In the genomic region with DNA sequence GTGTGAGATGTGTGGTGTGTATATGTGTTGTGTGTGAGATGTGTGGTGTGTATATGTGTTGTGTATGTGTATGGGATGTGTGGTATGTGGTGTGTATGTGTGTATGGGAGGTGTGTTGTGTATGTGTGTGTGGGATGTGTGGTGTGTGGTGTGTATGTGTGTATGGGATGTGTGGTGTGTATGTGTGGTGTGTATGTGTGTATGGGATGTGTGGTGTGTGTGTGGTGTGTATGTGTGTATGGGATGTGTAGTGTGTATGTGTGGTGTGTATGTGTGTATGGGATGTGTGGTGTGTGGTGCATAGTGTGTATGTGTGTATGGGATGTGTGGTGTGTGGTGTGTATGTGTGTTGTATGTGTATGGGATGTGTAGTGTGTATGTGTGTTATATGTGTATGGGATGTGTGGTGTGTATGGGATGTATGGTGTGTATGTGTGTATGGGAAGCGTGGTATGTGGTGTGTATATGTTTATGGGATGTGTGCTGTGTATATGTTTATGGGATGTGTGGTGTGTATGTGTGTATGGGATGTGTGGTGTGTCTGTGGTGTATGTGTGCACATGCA, we compare ENCODE assay signal across 28 cellular contexts. TPM values are rescaled to one million over a fixed set of nuclear protein-coding genes. Genes with fewer than 3 reads are reported as not detected.
DNase-seq lines count a peak whose midpoint lies in the region; ATAC-seq, FAIRE-seq and TF ChIP-seq lines count a peak whose summit lies in the region.
"Had no signal": no experiment of that assay in that cellular context is flagged by ENCODE, and none has a peak within 500 bp of the region (broad histone marks: within the 10 kb centered on the region; RNA-seq: fewer than 3 reads in every experiment).

No MANE protein-coding gene starts in this region.

- CTCF ChIA-PET in CD8-positive, alpha-beta T cell (lab: Charles Lee), result interaction anchor here (0.9 to 8.1 kb wide), 8 partner anchors 10 to 128 kb away, joined by 3 to 121 read pairs (median 4); no protein-coding TSS in a partner anchor
- CTCF ChIA-PET in H1 (lab: Charles Lee; ENCODE audit: partially characterized antibody), result interaction anchor here (0.9 to 1.8 kb wide), 3 partner anchors 12 to 72 kb away, joined by 3 to 4 read pairs (median 4); no protein-coding TSS in a partner anchor

- no peaks in the 10 kb centered on the region for H3K9me3 Mint-ChIP-seq in CD8-positive, alpha-beta T cell
- H3K9me3 Mint-ChIP-seq: activated naive CD8-positive, alpha-beta T cell treated with anti-CD3 and anti-CD28 coated beads, Interleukin-2, amount 50 U/mL, for 24 hours; activated T-cell treated with anti-CD3 and anti-CD28 coated beads, Interleukin-2, amount 50 U/mL, for 4 hours; endodermal cell; GM23338; stimulated activated effector memory CD8-positive, alpha-beta T cell treated with anti-CD3 and anti-CD28 coated beads, Interleukin-12 subunit alpha, Interleukin-12 subunit beta, amount 100 ng/mL, for 72 hours; T-helper 1 cell treated with Interleukin-12 subunit alpha and Interleukin-12 subunit beta and Interleukin-4 antibody, amounts not matched to agents 30 μg/mL and 1 μg/mL, for 36 hours; type B pancreatic cell had no signal

- TF ChIP-seq RAD21 in H1 (IDR thresholded peaks at IDR 0.05 in 1 of 2, conservative IDR thresholded peaks at IDR 0.05 in 1 of 2; ENCODE audit: low read depth in 2 of 2, low read length in 2 of 2), result no peak

- H3K79me1 ChIP-seq in H1 (ENCODE audit: low read depth, low read length), result no peaks in the 10 kb centered on the region

- no peak overlapping the region for H3K4me3 Mint-ChIP-seq in CD8-positive, alpha-beta T cell
- H3K4me3 Mint-ChIP-seq: activated CD8-positive, alpha-beta memory T cell treated with anti-CD3 and anti-CD28 coated beads, Interleukin-2, amount 10 ng/mL, durations not matched to agents 7 days and 5 days; activated naive CD8-positive, alpha-beta T cell treated with anti-CD3 and anti-CD28 coated beads, Interleukin-2, amount 50 U/mL, for 24 hours; activated T-cell treated with anti-CD3 and anti-CD28 coated beads, Interleukin-2, amount 50 U/mL, for 4 hours; endodermal cell; GM23338; stimulated activated effector memory CD8-positive, alpha-beta T cell treated with anti-CD3 and anti-CD28 coated beads, Interleukin-12 subunit alpha, Interleukin-12 subunit beta, amount 100 ng/mL, for 72 hours; T-helper 1 cell treated with Interleukin-12 subunit alpha and Interleukin-12 subunit beta and Interleukin-4 antibody, amounts not matched to agents 30 μg/mL and 1 μg/mL, for 36 hours; type B pancreatic cell had no signal

- peak overlapping the region; percentile 40 for H3K27ac ChIP-seq in CD8-positive, alpha-beta T cell (ENCODE audit: low read depth, low read length)
- H3K27ac ChIP-seq in Karpas-422 (ENCODE audit: low read length) (peak overlapping the region; percentile 76), H1 (ENCODE audit: low read depth, low read length) (no peak overlapping the region), small intestine (ENCODE audit: low read depth in 1 of 2, low read length in 1 of 2) (peak overlapping the region; percentile 42 to 44)
- H3K27ac ChIP-seq: left ventricle myocardium inferior, prostate gland, SK-N-MC had no signal

- H4K91ac ChIP-seq in H1 (replicated peaks; ENCODE audit: insufficient read length, low read length), result peak overlapping the region; percentile 48

- no peaks in the 10 kb centered on the region for H3K9me3 ChIP-seq in CD8-positive, alpha-beta T cell (ENCODE audit: low read length)
- no peaks in the 10 kb centered on the region for H3K9me3 ChIP-seq in Karpas-422 (ENCODE audit: low read length)
- H3K9me3 ChIP-seq in H1 (ENCODE audit: insufficient read depth in 2 of 2, low read depth in 1 of 2, low read length in 1 of 2), result no peaks in the 10 kb centered on the region
- no peaks in the 10 kb centered on the region for H3K9me3 ChIP-seq in small intestine (ENCODE audit: control insufficient read depth, low read depth)
- H3K9me3 ChIP-seq: left ventricle myocardium inferior, prostate gland had no signal

- no peak for TF ChIP-seq EP300 in H1 (IDR thresholded peaks at IDR 0.05; ENCODE audit: borderline replicate concordance in 1 of 2, low read depth in 2 of 2, low read length in 2 of 2)

- H3K36me3 Mint-ChIP-seq in CD8-positive, alpha-beta T cell, result peaks cover 38% of the 10 kb centered on the region
- H3K36me3 Mint-ChIP-seq: stimulated activated effector memory CD8-positive, alpha-beta T cell treated with anti-CD3 and anti-CD28 coated beads, Interleukin-12 subunit alpha, Interleukin-12 subunit beta, amount 100 ng/mL, for 72 hours; type B pancreatic cell had no signal

- no peaks in the 10 kb centered on the region for H3K27me3 ChIP-seq in CD8-positive, alpha-beta T cell (ENCODE audit: insufficient read depth, low read length)
- H3K27me3 ChIP-seq in Karpas-422 (ENCODE audit: low read length) (no peaks in the 10 kb centered on the region), H1 (replicated peaks in 1 of 4; ENCODE audit: control insufficient read depth in 3 of 4, extremely low read depth in 1 of 4, insufficient read depth in 3 of 4, low read length in 3 of 4) (no peaks in the 10 kb centered on the region), small intestine (ENCODE audit: control insufficient read depth in 2 of 2, insufficient read depth in 2 of 2, low read length in 2 of 2) (no peaks in the 10 kb centered on the region)

- no peak overlapping the region for H3K23ac ChIP-seq in H1 (ENCODE audit: insufficient read length)

- no peak for DNase-seq in CD8-positive, alpha-beta T cell
- no peak for DNase-seq in Karpas-422
- DNase-seq in H1 (ENCODE audit: low read depth in 1 of 2, low spot score in 2 of 2), result no peak
- DNase-seq in small intestine, result no peak
- no peak for DNase-seq in SHP77 treated with DMSO at 0.1 percent for 48 hours (lab: John Stamatoyannopoulos, UW)
- no peak for DNase-seq in inferior parietal cortex (ENCODE audit: extremely low spot score)
- DNase-seq in GM19240 (ENCODE audit: insufficient read length, low spot score), result no peak
- DNase-seq: C1 segment of cervical spinal cord, foreskin fibroblast, left ventricle myocardium inferior, NCI-H1694, NCI-H446, nucleus accumbens had no signal

- H3K18ac ChIP-seq in H1 (ENCODE audit: extremely low read depth, low read length), result no peak overlapping the region

- H3K4ac ChIP-seq in H1 (replicated peaks; ENCODE audit: insufficient read length, low read depth, low read length), result peak overlapping the region; percentile 71

- H3K9ac ChIP-seq in Karpas-422 (ENCODE audit: low read length), result peak overlapping the region; percentile 36; the same call in 1 of the 2 replicates
- no peak overlapping the region for H3K9ac ChIP-seq in H1 (replicated peaks in 1 of 4; ENCODE audit: extremely low read depth in 1 of 4, low read depth in 3 of 4, low read length in 3 of 4)

- H3K4me2 ChIP-seq in Karpas-422 (ENCODE audit: low read depth, low read length, poor library complexity, severe bottlenecking) (peak overlapping the region; percentile 37), H1 (ENCODE audit: insufficient read depth in 1 of 2, low read depth in 2 of 2, low read length in 2 of 2) (no peak overlapping the region)
- H3K4me2 ChIP-seq: GM23338 had no signal

- H3K14ac ChIP-seq in H1 (ENCODE audit: insufficient read length), result no peak overlapping the region

- H2AK5ac ChIP-seq in H1 (ENCODE audit: low read depth, low read length), result peak overlapping the region; percentile 79

- POLR2A ChIA-PET in CD8-positive, alpha-beta T cell (lab: Charles Lee), result interaction anchor here (0.8 to 45.4 kb wide), 7 partner anchors 12 to 55 kb away, joined by 3 to 1039 read pairs (median 30); partner anchors contain the start of gene IKZF1
- POLR2A ChIA-PET in H1 (lab: Charles Lee; ENCODE audit: partially characterized antibody), result no interaction called here

- FAIRE-seq in H1 (lab: Jason Lieb, UNC), result no peak
- no peak for FAIRE-seq in small intestine (lab: Jason Lieb, UNC)
- FAIRE-seq: GM18507, GM19239, keratinocyte had no signal

- H2BK20ac ChIP-seq in H1 (ENCODE audit: low read length), result peak overlapping the region; percentile 9; the same call in 1 of the 2 replicates

- H3K4me3 ChIP-seq in CD8-positive, alpha-beta T cell (ENCODE audit: low read depth, low read length), result peak overlapping the region; percentile 0
- H3K4me3 ChIP-seq in Karpas-422 (ENCODE audit: low read length), result peak overlapping the region; percentile 8; the same call in 1 of the 2 replicates
- no peak overlapping the region for H3K4me3 ChIP-seq in H1 (ENCODE audit: extremely low read depth in 1 of 4, insufficient read depth in 2 of 4, low read depth in 3 of 4, low read length in 4 of 4)
- no peak overlapping the region for H3K4me3 ChIP-seq in small intestine (ENCODE audit: low read depth in 1 of 2, low read length in 2 of 2)
- H3K4me3 ChIP-seq: GM23338, left ventricle myocardium inferior, prostate gland, SK-N-MC had no signal

- H3K4me1 Mint-ChIP-seq in CD8-positive, alpha-beta T cell (ENCODE audit: low read depth), result peaks cover 36% of the 10 kb centered on the region
- H3K4me1 Mint-ChIP-seq: activated naive CD8-positive, alpha-beta T cell treated with anti-CD3 and anti-CD28 coated beads, Interleukin-2, amount 50 U/mL, for 24 hours had no signal

- no peak for TF ChIP-seq POLR2A in H1 (IDR thresholded peaks at IDR 0.05; ENCODE audit: control extremely low read depth in 1 of 2, low read depth in 2 of 2, low read length in 2 of 2)

- peak overlapping the region; percentile 44; the same call in 1 of the 2 replicates for H2BK12ac ChIP-seq in H1 (ENCODE audit: low read depth, low read length)

- H3K4me1 ChIP-seq in CD8-positive, alpha-beta T cell (ENCODE audit: insufficient read depth, low read length), result peaks cover 99% of the 10 kb centered on the region
- H3K4me1 ChIP-seq in Karpas-422 (ENCODE audit: low read length) (peaks cover 100% of the 10 kb centered on the region), H1 (replicated peaks in 1 of 4; ENCODE audit: control insufficient read depth in 3 of 4, insufficient read depth in 4 of 4, low read length in 3 of 4) (peaks cover 0 to 5% (median under 1%) of the 10 kb centered on the region in 4 experiments; a peak in 3 of 7 replicates), small intestine (ENCODE audit: control insufficient read depth in 2 of 2, insufficient read depth in 1 of 2, low read depth in 1 of 2, low read length in 1 of 2) (peaks cover 0 to 2% of the 10 kb centered on the region in 2 donors)
- H3K4me1 ChIP-seq: left ventricle myocardium inferior, prostate gland had no signal

- no peaks in the 10 kb centered on the region for H3K27me3 Mint-ChIP-seq in CD8-positive, alpha-beta T cell (ENCODE audit: low read depth)
- H3K27me3 Mint-ChIP-seq: activated CD8-positive, alpha-beta memory T cell treated with anti-CD3 and anti-CD28 coated beads, Interleukin-2, amount 10 ng/mL, durations not matched to agents 7 days and 5 days; activated naive CD8-positive, alpha-beta T cell treated with anti-CD3 and anti-CD28 coated beads, Interleukin-2, amount 50 U/mL, for 24 hours had no signal

- no peaks in the 10 kb centered on the region for H3K9me2 ChIP-seq in Karpas-422 (replicated peaks; ENCODE audit: insufficient read depth, low read length)

- peaks cover 2% of the 10 kb centered on the region for H3K36me3 ChIP-seq in CD8-positive, alpha-beta T cell (ENCODE audit: insufficient read depth, low read length)
- H3K36me3 ChIP-seq in Karpas-422 (ENCODE audit: insufficient read depth, low read length), result peaks cover 22% of the 10 kb centered on the region
- H3K36me3 ChIP-seq in H1 (ENCODE audit: control insufficient read depth in 2 of 4, insufficient read depth in 4 of 4, low read length in 3 of 4), result no peaks in the 10 kb centered on the region; a peak in 1 of 8 replicates
- no peaks in the 10 kb centered on the region for H3K36me3 ChIP-seq in small intestine (ENCODE audit: control insufficient read depth in 2 of 2, insufficient read depth in 2 of 2, low read length in 2 of 2)
- H3K36me3 ChIP-seq: left ventricle myocardium inferior, prostate gland had no signal

- peaks cover 14% of the 10 kb centered on the region for H3K23me2 ChIP-seq in H1 (ENCODE audit: low read depth, low read length)

- TF ChIP-seq CTCF in CD8-positive, alpha-beta T cell (IDR thresholded peaks at IDR 0.05), result no peak
- TF ChIP-seq CTCF in H1 (IDR thresholded peaks at IDR 0.05; ENCODE audit: control extremely low read depth in 1 of 3, insufficient read depth in 1 of 3, low read depth in 1 of 3, low read length in 3 of 3), result no peak

- H3K79me2 ChIP-seq in Karpas-422 (ENCODE audit: low read length) (peaks cover 99% of the 10 kb centered on the region), H1 (ENCODE audit: control insufficient read depth in 1 of 2, insufficient read depth in 2 of 2, low read length in 2 of 2) (peaks cover 0 to 3% of the 10 kb centered on the region in 2 experiments; a peak in 2 of 4 replicates)

- no peak overlapping the region for H4K8ac ChIP-seq in H1 (ENCODE audit: extremely low read depth, insufficient read depth, low read length)

- peak overlapping the region; percentile 75 for H2BK120ac ChIP-seq in H1 (replicated peaks; ENCODE audit: low read depth, low read length)

- no peak overlapping the region for H2BK15ac ChIP-seq in H1 (ENCODE audit: low read length)

- ATAC-seq in CD8-positive, alpha-beta T cell, result no peak
- no peak for ATAC-seq in GM18498 (IDR thresholded peaks at IDR 0.05; ENCODE audit: unreplicated experiment)
- ATAC-seq: esophagus mucosa had no signal

- H2AFZ ChIP-seq in Karpas-422 (ENCODE audit: low read length) (no peak overlapping the region), H1 (ENCODE audit: low read length) (no peak overlapping the region)
- H2AFZ ChIP-seq: GM23338 had no signal

- WGBS in H1 (ENCODE audit: extremely low coverage in 1 of 2, insufficient coverage in 1 of 2, insufficient read length in 1 of 2, insufficient replicate concordance in 2 of 2, low coverage in 1 of 2, low lambda C conversion rate in 2 of 2, missing lambda C conversion rate in 1 of 2), 2 experiments, result 96 to 100% methylated on average over 1 of the region's 1 CpG
- 95 to 100% (median 99%) methylated on average over 1 of the region's 1 CpG for WGBS in small intestine, 3 donors

- H4K20me1 ChIP-seq in Karpas-422 (ENCODE audit: insufficient read depth, low read depth, low read length) (no peaks in the 10 kb centered on the region), H1 (replicated peaks in 1 of 2; ENCODE audit: control insufficient read depth in 1 of 2, insufficient read depth in 2 of 2, low read length in 2 of 2) (peaks cover 0 to 14% of the 10 kb centered on the region in 2 experiments)

- no peak overlapping the region for H4K5ac ChIP-seq in H1 (ENCODE audit: insufficient read length, low read depth, low read length)

- intact Hi-C loops in CD8-positive, alpha-beta T cell (cut with DNase I, micrococcal nuclease), result no loop called here

- no peak overlapping the region for H3K27ac Mint-ChIP-seq in CD8-positive, alpha-beta T cell
- H3K27ac Mint-ChIP-seq: activated CD8-positive, alpha-beta memory T cell treated with anti-CD3 and anti-CD28 coated beads, Interleukin-2, amount 10 ng/mL, durations not matched to agents 7 days and 5 days; activated naive CD8-positive, alpha-beta T cell treated with anti-CD3 and anti-CD28 coated beads, Interleukin-2, amount 50 U/mL, for 24 hours; endodermal cell; GM23338; stimulated activated effector memory CD8-positive, alpha-beta T cell treated with anti-CD3 and anti-CD28 coated beads, Interleukin-12 subunit alpha, Interleukin-12 subunit beta, amount 100 ng/mL, for 72 hours; T-helper 1 cell treated with Interleukin-12 subunit alpha and Interleukin-12 subunit beta and Interleukin-4 antibody, amounts not matched to agents 30 μg/mL and 1 μg/mL, for 36 hours; type B pancreatic cell had no signal

- H2BK5ac ChIP-seq in H1 (ENCODE audit: low read depth, low read length), result 0 out of 2 replicates have a peak overlapping the region, but pooled peaks have one; percentile 2

- peak overlapping the region; percentile 96 for H3K56ac ChIP-seq in H1 (replicated peaks; ENCODE audit: insufficient read length, low read depth, low read length)

RNA-seq across cellular contexts. Expression of gene IKZF1, which starts 30.8 kb away (rescaled TPM):
- 100 to 1,000 TPM; 248 TPM for total RNA-seq in CD8-positive, alpha-beta T cell
- total RNA-seq in Karpas-422 (2014; rRNA removed; shearing (Covaris generic); ENCODE audit: low replicate concordance), result 117 and 118 TPM in 2 replicates
- total RNA-seq in H1 (2021; fragmentation: NEBNext Ultra II Directional; extraction: Animal tissue kit (Norgen Biotek cat#: 25700)), result 0.71 and 0.74 TPM in 2 replicates
- polyA plus RNA-seq in H1 (2011; rRNA removed) (1.3 and 1.5 TPM in 2 replicates), small intestine (1 to 10 TPM; 1.8 to 5.9 (median 3.0) TPM)
- 0.81 TPM for polyA plus RNA-seq in H1 (2011; cell fraction: cytosol; rRNA removed)
- 1.4 TPM for polyA plus RNA-seq in H1 (2011; cell fraction: nucleus; rRNA removed)
- polyA plus RNA-seq in H1 (2012, experiment 1 of 2), result 0.75 to 1.2 TPM (median 1.0 TPM) in 4 replicates
- 0.20 TPM for polyA plus RNA-seq in H1 (2012, experiment 2 of 2)
- polyA plus RNA-seq in H1 (2013, experiment 1 of 2), result 0.63 TPM
- polyA plus RNA-seq in H1 (2013, experiment 2 of 2), result 0.55 TPM
- polyA minus RNA-seq in H1 (2011; rRNA and poly(A)+ RNA removed), result 1.2 and 1.5 TPM in 2 replicates
- 2.6 TPM for polyA minus RNA-seq in H1 (2011; cell fraction: cytosol; rRNA and poly(A)+ RNA removed)
- 4.5 TPM for polyA minus RNA-seq in H1 (2011; cell fraction: nucleus; rRNA and poly(A)+ RNA removed)
- polyA plus RNA-seq: keratinocyte had no signal

Comparison
In these comparisons a context has a peak if more than half of its experiments do, and no peak if none do; other contexts are left out.
1. H3K4me3 ChIP-seq: peak in CD8-positive, alpha-beta T cell (single experiment) and Karpas-422 (single experiment); none in H1 (0 of 4) and small intestine (0 of 2).
2. RNA of gene IKZF1, which starts 30.8 kb away (total RNA-seq): 248 TPM in CD8-positive, alpha-beta T cell and 117 to 118 TPM in Karpas-422; 0.71 to 0.74 TPM in H1; every median in the first group is over 10 times any median in the second.